11 cellular contexts compared by ENCODE assay signal in the genomic region with DNA sequence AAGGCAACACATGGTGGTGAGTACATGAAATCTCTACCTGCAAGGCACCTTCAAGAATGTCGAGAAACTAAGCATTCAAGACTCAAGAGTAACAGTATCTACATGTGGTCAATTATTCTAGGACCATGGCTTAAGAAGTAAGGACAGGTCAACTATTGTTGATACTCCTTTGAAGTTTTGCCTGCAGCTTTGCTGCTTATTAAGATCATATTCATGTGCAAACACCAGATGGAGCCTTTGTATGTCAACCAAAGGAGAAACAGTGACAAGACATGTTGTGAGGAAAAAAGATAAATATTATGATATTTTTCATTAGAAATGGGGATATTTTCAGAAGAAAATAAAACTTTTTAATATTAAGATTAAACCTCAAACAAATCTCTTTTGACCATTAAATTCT. TPM values are rescaled to one million over a fixed set of nuclear protein-coding genes. Genes with fewer than 3 reads are reported as not detected.
DNase-seq lines count a peak whose midpoint lies in the region; ATAC-seq, FAIRE-seq and TF ChIP-seq lines count a peak whose summit lies in the region.
"Had no signal": no experiment of that assay in that cellular context is flagged by ENCODE, and none has a peak within 500 bp of the region (broad histone marks: within the 10 kb centered on the region; RNA-seq: fewer than 3 reads in every experiment).

No MANE protein-coding gene starts in this region.

- H3K36me3 ChIP-seq in OCI-LY7 (ENCODE audit: insufficient read depth, low read length): no peaks in the 10 kb centered on the region
- H3K36me3 ChIP-seq in esophagus muscularis mucosa: no peaks in the 10 kb centered on the region
- no peaks in the 10 kb centered on the region for H3K36me3 ChIP-seq in H7 (replicated peaks; ENCODE audit: control insufficient read depth, insufficient read depth, low read length)

- H3K79me2 ChIP-seq in OCI-LY7 (ENCODE audit: insufficient read depth, low read depth, low read length): no peaks in the 10 kb centered on the region

- POLR2A ChIA-PET in OCI-LY7 (lab: Charles Lee): no interaction called here

- WGBS in esophagus muscularis mucosa: 93% methylated on average over 1 of the region's 1 CpG

- H3K9me3 ChIP-seq in OCI-LY7 (ENCODE audit: low read length) (no peaks in the 10 kb centered on the region), esophagus muscularis mucosa (no peaks in the 10 kb centered on the region)

- no TSS peak for BruUV-seq in OCI-LY7 (replicated peaks; lab: Mats Ljungman, UMichigan)

- FAIRE-seq in A204.1 (lab: Jason Lieb, UNC): peak; percentile 32

- no peaks in the 10 kb centered on the region for H3K27me3 ChIP-seq in esophagus muscularis mucosa
- H3K27me3 ChIP-seq in H7 (ENCODE audit: control insufficient read depth, insufficient read depth, low read length): no peaks in the 10 kb centered on the region

- H3K4me1 ChIP-seq in OCI-LY7 (ENCODE audit: insufficient read depth, low read length, poor library complexity, severe bottlenecking): no peaks in the 10 kb centered on the region
- H3K4me1 ChIP-seq in esophagus muscularis mucosa: no peaks in the 10 kb centered on the region

- H3K27ac ChIP-seq in OCI-LY7 (ENCODE audit: low read depth, low read length, poor library complexity, severe bottlenecking): no peak overlapping the region
- H3K27ac ChIP-seq in esophagus muscularis mucosa (replicated peaks in 1 of 4): no peak overlapping the region

- peak; percentile 46 for DNase-seq in ELR (ENCODE audit: low read depth)
- peak; percentile 10 for DNase-seq in OCI-LY7 (ENCODE audit: low spot score)
- DNase-seq in esophagus muscularis mucosa (ENCODE audit: extremely low spot score): no peak
- no peak for DNase-seq in activated gamma-delta T cell treated with Interleukin-2 at 50 U/mL for 16 hours
- no peak for DNase-seq in H7
- DNase-seq: DMS79, NCI-H446 treated with DMSO at 0.1 percent for 48 hours had no signal

- H3K4me3 ChIP-seq in OCI-LY7 (ENCODE audit: low read depth, low read length, poor library complexity, severe bottlenecking): no peak overlapping the region
- no peak overlapping the region for H3K4me3 ChIP-seq in esophagus muscularis mucosa
- no peak overlapping the region for H3K4me3 ChIP-seq in H7 (ENCODE audit: insufficient read depth, low read depth, low read length)

- TF ChIP-seq CTCF in OCI-LY7 (conservative IDR thresholded peaks at IDR 0.05; ENCODE audit: low read length): peak; percentile 41
- TF ChIP-seq CTCF in esophagus muscularis mucosa (IDR thresholded peaks at IDR 0.05): peak in 2 of 3 experiments; percentile 9 to 20

- no peak for TF ChIP-seq EP300 in esophagus muscularis mucosa (IDR thresholded peaks at IDR 0.05)

- no peaks in the 10 kb centered on the region for H3K9me2 ChIP-seq in OCI-LY7 (ENCODE audit: insufficient read depth, low read length)

- ATAC-seq in HG02642 (IDR thresholded peaks at IDR 0.05; ENCODE audit: poor library complexity, unreplicated experiment) (no peak), HG03565 (IDR thresholded peaks at IDR 0.05; ENCODE audit: unreplicated experiment) (no peak)

- TF ChIP-seq POLR2A in esophagus muscularis mucosa (IDR thresholded peaks at IDR 0.05; ENCODE audit: low read depth): no peak

- H2AFZ ChIP-seq in OCI-LY7 (ENCODE audit: low read length): no peak overlapping the region

- intact Hi-C loops in OCI-LY7 (cut with micrococcal nuclease; ENCODE audit: unreplicated experiment) (no loop called here), esophagus muscularis mucosa (cut with DNase I) (no loop called here)

- H4K20me1 ChIP-seq in OCI-LY7 (ENCODE audit: insufficient read depth, low read length): no peaks in the 10 kb centered on the region

- no peak overlapping the region for H3K4me2 ChIP-seq in OCI-LY7 (ENCODE audit: low read length)

- CTCF ChIA-PET in OCI-LY7 (lab: Charles Lee; ENCODE audit: unreplicated experiment): no interaction called here

RNA-seq across cellular contexts. Expression of a gene that starts 52.3 kb away (rescaled TPM):
- not detected in 2 replicates for total RNA-seq in OCI-LY7 (2014; rRNA removed; shearing (Covaris generic))
- not detected in 2 replicates for total RNA-seq in OCI-LY7 (2022)
- total RNA-seq in esophagus muscularis mucosa: 100 to 1,000 TPM in 1 of 4 donors, 10 to 100 TPM in 3; 53.5 to 106 (median 64.0) TPM
- not detected in 2 replicates for total RNA-seq in H7 (2014; rRNA removed; shearing (Covaris generic))
- total RNA-seq: activated T-helper 1 cell treated with anti-CD3 and anti-CD28 coated beads, Interleukin-12 subunit alpha, Interleukin-12 subunit beta, Interleukin-2, Interleukin-4 antibody, amounts not matched to agents 30 ng/mL and 10 ng/mL and 1 ng/mL, durations not matched to agents 14 hours and 24 hours and 36 hours had no signal

Comparison
In these comparisons a context has a peak if more than half of its experiments do, and no peak if none do; other contexts are left out.
1. DNase-seq: peak in ELR (single experiment) and OCI-LY7 (single experiment); none in esophagus muscularis mucosa (single experiment), activated gamma-delta T cell treated with Interleukin-2 at 50 U/mL for 16 hours (single experiment) and H7 (single experiment).
2. RNA of a gene that starts 52.3 kb away (total RNA-seq): 53.5 to 106 TPM in esophagus muscularis mucosa; not detected in OCI-LY7 and not detected in H7; every median in the first group is over 10 times any median in the second.